Comparison of ENCODE assay signal across 8 cellular contexts in the genomic region with DNA sequence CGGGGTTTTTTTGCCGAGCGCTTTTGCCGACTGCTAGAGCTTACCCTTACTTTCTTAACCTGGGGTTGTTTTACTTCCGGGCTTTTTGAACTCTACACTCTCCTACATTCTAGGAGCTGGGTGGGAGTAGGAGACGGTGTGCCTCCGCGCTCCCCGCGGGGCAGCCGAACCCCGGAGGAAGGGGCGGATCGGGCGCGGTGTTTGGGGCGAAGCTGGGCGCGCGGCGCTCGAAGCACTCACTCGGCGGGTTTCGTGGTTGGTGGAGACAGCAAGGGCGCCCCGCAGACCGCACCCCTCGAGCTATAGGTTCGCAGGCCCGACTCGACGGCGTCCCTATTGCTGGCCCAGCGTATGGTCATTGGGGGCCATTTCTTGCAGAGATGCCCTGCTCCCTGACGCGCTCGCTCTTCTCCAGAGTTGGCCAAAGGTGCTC. TPM values are rescaled to one million over a fixed set of nuclear protein-coding genes. Genes with fewer than 3 reads are reported as not detected.
A peak's percentile ranks its signal among the peaks of the same experiment; 100 is the strongest.
DNase-seq lines count a peak whose midpoint lies in the region; ATAC-seq, FAIRE-seq and TF ChIP-seq lines count a peak whose summit lies in the region.

No MANE protein-coding gene starts in this region.

- H3K14ac ChIP-seq in trophoblast cell (ENCODE audit: low read length) = peak overlapping the region; percentile 93

- peak; percentile 58 for DNase-seq in DMS79 treated with DMSO at 0.1 percent for 48 hours (lab: John Stamatoyannopoulos, UW)
- DNase-seq in HTR-8/SVneo (ENCODE audit: insufficient read length, low spot score) = peak; percentile 73
- DNase-seq in RWPE2 (ENCODE audit: low spot score) = peak; percentile 81
- DNase-seq in activated naive CD4-positive, alpha-beta T cell (lab: John Stamatoyannopoulos, UW) = peak; percentile 53 to 68 (median 60)
- peak; percentile 78 for DNase-seq in Right ventricle myocardium inferior (ENCODE audit: missing footprints)
- peak in 1 of 2 donors; percentile 79 for DNase-seq in trophoblast cell
- peak; percentile 71 for DNase-seq in urothelium cell line (ENCODE audit: low spot score)

- H3K79me1 ChIP-seq in trophoblast cell (ENCODE audit: low read length) = peaks cover 15% of the 10 kb centered on the region

- H3K23ac ChIP-seq in trophoblast cell (ENCODE audit: low read length) = no peak overlapping the region

- peak overlapping the region; percentile 75 for H3K4me2 ChIP-seq in trophoblast cell (ENCODE audit: low read length)

- H3K79me2 ChIP-seq in trophoblast cell (ENCODE audit: control insufficient read depth, insufficient read depth, low read length, poor library complexity) = peaks cover 8% of the 10 kb centered on the region

- FAIRE-seq in HTR-8/SVneo (lab: Jason Lieb, UNC) = peak; percentile 36
- FAIRE-seq in urothelium cell line (lab: Jason Lieb, UNC) = no peak

- peak overlapping the region; percentile 99 for H2BK5ac ChIP-seq in trophoblast cell (ENCODE audit: low read depth, low read length, poor library complexity)

- peak overlapping the region; percentile 98 for H2BK120ac ChIP-seq in trophoblast cell (ENCODE audit: insufficient read depth, low read length, poor library complexity)

- H3K27ac ChIP-seq in RWPE2 (ENCODE audit: poor library complexity, severe bottlenecking) (peak overlapping the region; percentile 92), trophoblast cell (ENCODE audit: low read depth, low read length) (peak overlapping the region; percentile 98)

- peak overlapping the region; percentile 96 for H3K9ac ChIP-seq in trophoblast cell (ENCODE audit: low read length)

- no peak overlapping the region for H2BK12ac ChIP-seq in trophoblast cell (ENCODE audit: low read length)

- peak overlapping the region; percentile 93 for H4K12ac ChIP-seq in trophoblast cell (ENCODE audit: low read depth, low read length)

- H2AFZ ChIP-seq in trophoblast cell (ENCODE audit: insufficient read depth, low read length, poor library complexity) = peak overlapping the region; percentile 89

- no peaks in the 10 kb centered on the region for H3K9me3 ChIP-seq in RWPE2 (ENCODE audit: severe bottlenecking)
- no peaks in the 10 kb centered on the region for H3K9me3 ChIP-seq in trophoblast cell (ENCODE audit: insufficient read depth, low read depth, low read length)

- H3K36me3 ChIP-seq in RWPE2 (ENCODE audit: low read depth) = peaks cover 28% of the 10 kb centered on the region
- peaks cover 4 to 7% of the 10 kb centered on the region in 2 experiments for H3K36me3 ChIP-seq in trophoblast cell (ENCODE audit: control insufficient read depth in 1 of 2, insufficient read depth in 2 of 2, low read length in 2 of 2)

- no peaks in the 10 kb centered on the region for H3K27me3 ChIP-seq in RWPE2 (ENCODE audit: insufficient read depth, poor library complexity, severe bottlenecking)
- no peaks in the 10 kb centered on the region for H3K27me3 ChIP-seq in trophoblast cell (ENCODE audit: insufficient read depth, low read length)

- H2AK5ac ChIP-seq in trophoblast cell (ENCODE audit: low read length) = no peak overlapping the region

- WGBS in trophoblast cell (ENCODE audit: extremely low coverage, insufficient coverage, insufficient read length) = no CpG with 5 or more reads among the region's 38 CpGs

- ATAC-seq in GM21390 (IDR thresholded peaks at IDR 0.05; ENCODE audit: unreplicated experiment) = peak; percentile 63
- ATAC-seq in RWPE2 (ENCODE audit: low read depth) = peak; percentile 83
- peak; percentile 78 for ATAC-seq in Right ventricle myocardium inferior

- peak overlapping the region; percentile 100 for H4K8ac ChIP-seq in trophoblast cell (ENCODE audit: low read depth, low read length)

- H3K4me3 ChIP-seq in RWPE2 (ENCODE audit: severe bottlenecking) (peak overlapping the region; percentile 87), trophoblast cell (ENCODE audit: low read depth, low read length) (peak overlapping the region; percentile 82)

- H3K4me1 ChIP-seq in RWPE2 (ENCODE audit: insufficient read depth, poor library complexity, severe bottlenecking) (peaks cover 32% of the 10 kb centered on the region), trophoblast cell (ENCODE audit: control insufficient read depth in 1 of 2, insufficient read depth in 2 of 2, low read length in 2 of 2) (peaks cover 0 to 3% of the 10 kb centered on the region in 2 experiments)

- peak overlapping the region; percentile 40 for H3K18ac ChIP-seq in trophoblast cell (ENCODE audit: low read length)

- peak overlapping the region; percentile 85 for H3K4ac ChIP-seq in trophoblast cell (ENCODE audit: low read depth, low read length)

- TF ChIP-seq CTCF in RWPE2 (IDR thresholded peaks at IDR 0.05; ENCODE audit: poor library complexity, severe bottlenecking) = no peak

- intact Hi-C loops in Right ventricle myocardium inferior (cut with DNase I) = loop anchor here (1.0 to 10.0 kb wide), 2 partner anchors 40 to 116 kb away; no protein-coding TSS in a partner anchor

- peak overlapping the region; percentile 97 for H4K91ac ChIP-seq in trophoblast cell (ENCODE audit: low read depth, low read length)

RNA-seq across cellular contexts. Expression of gene ZNF518A, which starts 0.2 kb away (rescaled TPM):
- 10.9 TPM for total RNA-seq in Right ventricle myocardium inferior
- polyA plus RNA-seq in trophoblast cell (2013) = 12.0 TPM in 2 replicates
